Comparison of ENCODE assay signal across 1 cellular context in the genomic region with DNA sequence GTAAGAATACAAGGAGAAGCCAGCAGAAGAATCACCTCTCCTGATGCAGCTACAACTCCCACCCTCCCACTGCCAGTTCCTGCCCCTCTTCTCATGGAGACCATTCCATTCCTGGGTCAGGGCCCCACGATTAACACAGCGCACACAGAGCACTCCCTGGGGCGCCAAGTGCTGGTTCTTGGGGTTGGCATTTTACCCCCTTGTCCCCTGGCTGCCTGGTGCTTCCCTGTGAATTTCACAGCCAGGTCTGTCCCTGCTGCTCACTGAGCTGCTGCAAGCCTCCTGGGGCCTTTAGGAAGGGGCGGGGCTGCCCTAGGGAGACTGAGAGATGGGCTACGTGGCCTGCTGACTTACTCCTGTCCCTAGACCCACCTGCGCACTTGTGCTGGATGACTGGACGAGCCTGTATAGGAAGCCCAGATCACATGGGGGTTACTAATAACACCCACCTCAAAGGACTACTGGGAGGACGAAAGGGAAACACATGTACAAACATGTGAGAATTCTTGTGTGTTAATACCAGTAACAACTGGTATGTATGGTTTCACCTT.
TF ChIP-seq lines count a peak whose summit lies in the region.

No MANE protein-coding gene starts in this region.

TF ChIP-seq in IMR-90, 13 proteins besides CTCF, POLR2A, EP300 and RAD21 (continued from another document):
- TF ChIP-seq, protein P1, sequence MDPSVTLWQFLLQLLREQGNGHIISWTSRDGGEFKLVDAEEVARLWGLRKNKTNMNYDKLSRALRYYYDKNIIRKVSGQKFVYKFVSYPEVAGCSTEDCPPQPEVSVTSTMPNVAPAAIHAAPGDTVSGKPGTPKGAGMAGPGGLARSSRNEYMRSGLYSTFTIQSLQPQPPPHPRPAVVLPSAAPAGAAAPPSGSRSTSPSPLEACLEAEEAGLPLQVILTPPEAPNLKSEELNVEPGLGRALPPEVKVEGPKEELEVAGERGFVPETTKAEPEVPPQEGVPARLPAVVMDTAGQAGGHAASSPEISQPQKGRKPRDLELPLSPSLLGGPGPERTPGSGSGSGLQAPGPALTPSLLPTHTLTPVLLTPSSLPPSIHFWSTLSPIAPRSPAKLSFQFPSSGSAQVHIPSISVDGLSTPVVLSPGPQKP (IDR thresholded peaks at IDR 0.05; ENCODE audit: borderline replicate concordance, low read depth, low read length): no peak
- TF ChIP-seq MAFK (IDR thresholded peaks at IDR 0.05; ENCODE audit: low read depth, low read length): no peak
- TF ChIP-seq MXI1 (IDR thresholded peaks at IDR 0.05; ENCODE audit: borderline replicate concordance, low read depth, low read length): no peak
- no peak for TF ChIP-seq RFX5 (IDR thresholded peaks at IDR 0.05; ENCODE audit: low read depth, low read length)
- no peak for TF ChIP-seq CHD1 (IDR thresholded peaks at IDR 0.05; ENCODE audit: low read depth, low read length)
- TF ChIP-seq, protein P2, sequence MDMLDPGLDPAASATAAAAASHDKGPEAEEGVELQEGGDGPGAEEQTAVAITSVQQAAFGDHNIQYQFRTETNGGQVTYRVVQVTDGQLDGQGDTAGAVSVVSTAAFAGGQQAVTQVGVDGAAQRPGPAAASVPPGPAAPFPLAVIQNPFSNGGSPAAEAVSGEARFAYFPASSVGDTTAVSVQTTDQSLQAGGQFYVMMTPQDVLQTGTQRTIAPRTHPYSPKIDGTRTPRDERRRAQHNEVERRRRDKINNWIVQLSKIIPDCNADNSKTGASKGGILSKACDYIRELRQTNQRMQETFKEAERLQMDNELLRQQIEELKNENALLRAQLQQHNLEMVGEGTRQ (IDR thresholded peaks at IDR 0.05; ENCODE audit: low read depth, low read length): no peak
TF ChIP-seq in IMR-90: peak in this region for 0.
